25 cellular contexts compared by ENCODE assay signal in genomic region chr1:226668173-226668560, GRCh38.
DNase-seq lines count a peak whose midpoint lies in the region; ATAC-seq and TF ChIP-seq lines count a peak whose summit lies in the region.
"Had no signal": no experiment of that assay in that cellular context is flagged by ENCODE, and none has a peak within 500 bp of the region (broad histone marks: within the 10 kb centered on the region; RNA-seq: fewer than 3 reads in every experiment).

No MANE protein-coding gene starts in this region.

- H4K20me1 ChIP-seq in Karpas-422 (ENCODE audit: insufficient read depth, low read depth, low read length): no peaks in the 10 kb centered on the region; the same call in 1 of the 2 replicates

- H3K27ac ChIP-seq in Karpas-422 (ENCODE audit: low read length): no peak overlapping the region
- peak overlapping the region; percentile 84 for H3K27ac ChIP-seq in cingulate gyrus (ENCODE audit: low read depth, low read length)
- H3K27ac ChIP-seq in brain microvascular endothelial cell: no peak overlapping the region
- H3K27ac ChIP-seq: HL-60, transverse colon had no signal

- H3K4me3 ChIP-seq in Karpas-422 (ENCODE audit: low read length) (peak overlapping the region; percentile 28; the same call in 1 of the 2 replicates), brain microvascular endothelial cell (ENCODE audit: low read depth, low read length) (no peak overlapping the region)
- H3K4me3 ChIP-seq: mucosa of descending colon, skin epidermis, transverse colon had no signal

- H3K9ac ChIP-seq in Karpas-422 (ENCODE audit: low read length): peak overlapping the region; percentile 75

- peak overlapping the region; percentile 62 for H3K4me2 ChIP-seq in Karpas-422 (ENCODE audit: low read depth, low read length, poor library complexity, severe bottlenecking)

- peaks cover 40% of the 10 kb centered on the region for H3K36me3 Mint-ChIP-seq in activated T-cell treated with anti-CD3 and anti-CD28 coated beads, Interleukin-2, amount 50 U/mL, for 24 hours (ENCODE audit: low read depth)
- H3K36me3 Mint-ChIP-seq in activated T-cell treated with anti-CD3 and anti-CD28 coated beads, Interleukin-2, amount 50 U/mL, for 4 hours (ENCODE audit: insufficient read depth): peaks cover 27% of the 10 kb centered on the region
- H3K36me3 Mint-ChIP-seq in stimulated activated naive B cell treated with anti-CD40 and anti-IgM and Interleukin-4, amounts not matched to agents 10 μg/mL and 1 μg/mL and 100 μg/mL, for 72 hours: peaks cover 44 to 55% of the 10 kb centered on the region in 2 donors

- peak overlapping the region; percentile 95 for H3K27ac Mint-ChIP-seq in activated T-cell treated with anti-CD3 and anti-CD28 coated beads, Interleukin-2, amount 50 U/mL, for 24 hours
- peak overlapping the region; percentile 5 for H3K27ac Mint-ChIP-seq in stimulated activated naive B cell treated with anti-CD40 and anti-IgM and Interleukin-4, amounts not matched to agents 10 μg/mL and 1 μg/mL and 100 μg/mL, for 72 hours
- H3K27ac Mint-ChIP-seq: activated CD4-positive, alpha-beta T cell treated with anti-CD3 and anti-CD28 coated beads, Interleukin-2, amount 10 ng/mL, durations not matched to agents 24 days and 14 days; progenitor cell of endocrine pancreas had no signal

- DNase-seq in activated T-cell treated with anti-CD3 and anti-CD28 coated beads, Interleukin-2, amount 50 U/mL, for 24 hours: no peak
- no peak for DNase-seq in activated T-cell treated with anti-CD3 and anti-CD28 coated beads, Interleukin-2, amount 50 U/mL, for 4 hours
- no peak for DNase-seq in Karpas-422
- DNase-seq in stimulated activated naive B cell treated with anti-CD40 and anti-IgM and Interleukin-4, amounts not matched to agents 10 μg/mL and 1 μg/mL and 100 μg/mL, for 72 hours: no peak
- no peak for DNase-seq in T-helper 9 cell
- no peak for DNase-seq in stimulated activated naive CD4-positive, alpha-beta T cell (lab: John Stamatoyannopoulos, UW)
- no peak for DNase-seq in brain microvascular endothelial cell
- DNase-seq: activated CD4-positive, alpha-beta T cell treated with anti-CD3 and anti-CD28 coated beads, Interleukin-2, amount 10 ng/mL, durations not matched to agents 24 days and 14 days; activated CD8-positive, alpha-beta memory T cell treated with anti-CD3 and anti-CD28 coated beads, Interleukin-2, amount 50 U/mL, for 4 hours; DMS 273 treated with DMSO at 0.1 percent for 48 hours; effector CD4-positive, alpha-beta T cell; GOT3; NCI-H1092; NCI-H2029 treated with DMSO at 0.1 percent for 48 hours; NCI-H345; stimulated activated CD4-positive, alpha-beta T cell treated with anti-CD3 and anti-CD28 coated beads, Interleukin-1b, Interleukin-23, amount 100 ng/mL, for 48 hours; stimulated activated naive CD8-positive, alpha-beta T cell treated with anti-CD3 and anti-CD28 coated beads, Interleukin-15, Interleukin-2, amounts not matched to agents 100 U/mL and 50 U/mL, for 24 hours; transverse colon had no signal

- TF ChIP-seq CTCF in brain microvascular endothelial cell (IDR thresholded peaks at IDR 0.05; ENCODE audit: low read depth, low read length, missing control alignments): no peak

- in situ Hi-C loops in brain microvascular endothelial cell (cut with HindIII; ENCODE audit: low pct_ligation_motif_present, low sequenced_read_pairs): no loop called here

- ATAC-seq in activated T-cell treated with anti-CD3 and anti-CD28 coated beads, Interleukin-2, amount 50 U/mL, for 4 hours: no peak
- no peak for ATAC-seq in stimulated activated naive B cell treated with anti-CD40 and anti-IgM and Interleukin-4, amounts not matched to agents 10 μg/mL and 1 μg/mL and 100 μg/mL, for 72 hours (replicated peaks)
- ATAC-seq: esophagus mucosa; HepG2; mucosa of descending colon; stimulated activated naive CD8-positive, alpha-beta T cell treated with anti-CD3 and anti-CD28 coated beads, Interleukin-15, Interleukin-2, amounts not matched to agents 100 U/mL and 50 U/mL, for 24 hours had no signal

- peaks cover 100% of the 10 kb centered on the region for H3K4me1 ChIP-seq in Karpas-422 (ENCODE audit: low read length)

- no peak overlapping the region for H3K4me3 Mint-ChIP-seq in activated T-cell treated with anti-CD3 and anti-CD28 coated beads, Interleukin-2, amount 50 U/mL, for 24 hours
- no peak overlapping the region for H3K4me3 Mint-ChIP-seq in activated T-cell treated with anti-CD3 and anti-CD28 coated beads, Interleukin-2, amount 50 U/mL, for 4 hours
- H3K4me3 Mint-ChIP-seq in stimulated activated naive B cell treated with anti-CD40 and anti-IgM and Interleukin-4, amounts not matched to agents 10 μg/mL and 1 μg/mL and 100 μg/mL, for 72 hours: no peak overlapping the region
- H3K4me3 Mint-ChIP-seq: activated CD4-positive, alpha-beta T cell treated with anti-CD3 and anti-CD28 coated beads, Interleukin-2, amount 10 ng/mL, durations not matched to agents 24 days and 14 days had no signal

- peaks cover 90% of the 10 kb centered on the region for H3K4me1 Mint-ChIP-seq in activated T-cell treated with anti-CD3 and anti-CD28 coated beads, Interleukin-2, amount 50 U/mL, for 24 hours (ENCODE audit: low read depth)
- peaks cover 34% of the 10 kb centered on the region for H3K4me1 Mint-ChIP-seq in activated T-cell treated with anti-CD3 and anti-CD28 coated beads, Interleukin-2, amount 50 U/mL, for 4 hours (ENCODE audit: low read depth)
- H3K4me1 Mint-ChIP-seq in stimulated activated naive B cell treated with anti-CD40 and anti-IgM and Interleukin-4, amounts not matched to agents 10 μg/mL and 1 μg/mL and 100 μg/mL, for 72 hours: peaks cover 32 to 68% of the 10 kb centered on the region in 2 donors

- no peaks in the 10 kb centered on the region for H3K9me3 Mint-ChIP-seq in activated T-cell treated with anti-CD3 and anti-CD28 coated beads, Interleukin-2, amount 50 U/mL, for 24 hours
- H3K9me3 Mint-ChIP-seq in activated T-cell treated with anti-CD3 and anti-CD28 coated beads, Interleukin-2, amount 50 U/mL, for 4 hours: no peaks in the 10 kb centered on the region
- peaks cover 0 to 2% of the 10 kb centered on the region in 2 donors for H3K9me3 Mint-ChIP-seq in stimulated activated naive B cell treated with anti-CD40 and anti-IgM and Interleukin-4, amounts not matched to agents 10 μg/mL and 1 μg/mL and 100 μg/mL, for 72 hours
- H3K9me3 Mint-ChIP-seq: activated CD4-positive, alpha-beta T cell treated with anti-CD3 and anti-CD28 coated beads, Interleukin-2, amount 10 ng/mL, durations not matched to agents 24 days and 14 days had no signal

- no peaks in the 10 kb centered on the region for H3K27me3 Mint-ChIP-seq in activated T-cell treated with anti-CD3 and anti-CD28 coated beads, Interleukin-2, amount 50 U/mL, for 24 hours
- H3K27me3 Mint-ChIP-seq in activated T-cell treated with anti-CD3 and anti-CD28 coated beads, Interleukin-2, amount 50 U/mL, for 4 hours (ENCODE audit: low read depth): no peaks in the 10 kb centered on the region
- no peaks in the 10 kb centered on the region for H3K27me3 Mint-ChIP-seq in stimulated activated naive B cell treated with anti-CD40 and anti-IgM and Interleukin-4, amounts not matched to agents 10 μg/mL and 1 μg/mL and 100 μg/mL, for 72 hours
- H3K27me3 Mint-ChIP-seq: activated CD4-positive, alpha-beta T cell treated with anti-CD3 and anti-CD28 coated beads, Interleukin-2, amount 10 ng/mL, durations not matched to agents 24 days and 14 days had no signal

- H2AFZ ChIP-seq in Karpas-422 (ENCODE audit: low read length): no peak overlapping the region

- H3K9me2 ChIP-seq in Karpas-422 (replicated peaks; ENCODE audit: insufficient read depth, low read length): no peaks in the 10 kb centered on the region

- peaks cover 74% of the 10 kb centered on the region for H3K79me2 ChIP-seq in Karpas-422 (ENCODE audit: low read length)

- H3K27me3 ChIP-seq in Karpas-422 (ENCODE audit: low read length): no peaks in the 10 kb centered on the region
- no peaks in the 10 kb centered on the region for H3K27me3 ChIP-seq in brain microvascular endothelial cell (replicated peaks)
- H3K27me3 ChIP-seq: transverse colon had no signal

- no peaks in the 10 kb centered on the region for H3K9me3 ChIP-seq in Karpas-422 (ENCODE audit: low read length)
- H3K9me3 ChIP-seq: mucosa of descending colon, transverse colon had no signal

- peaks cover 31% of the 10 kb centered on the region; the same call in 1 of the 2 replicates for H3K36me3 ChIP-seq in Karpas-422 (ENCODE audit: insufficient read depth, low read length)
- H3K36me3 ChIP-seq in brain microvascular endothelial cell (replicated peaks): no peaks in the 10 kb centered on the region
- H3K36me3 ChIP-seq: transverse colon had no signal
